ENCODE assay signal across 20 cellular contexts in the genomic region with DNA sequence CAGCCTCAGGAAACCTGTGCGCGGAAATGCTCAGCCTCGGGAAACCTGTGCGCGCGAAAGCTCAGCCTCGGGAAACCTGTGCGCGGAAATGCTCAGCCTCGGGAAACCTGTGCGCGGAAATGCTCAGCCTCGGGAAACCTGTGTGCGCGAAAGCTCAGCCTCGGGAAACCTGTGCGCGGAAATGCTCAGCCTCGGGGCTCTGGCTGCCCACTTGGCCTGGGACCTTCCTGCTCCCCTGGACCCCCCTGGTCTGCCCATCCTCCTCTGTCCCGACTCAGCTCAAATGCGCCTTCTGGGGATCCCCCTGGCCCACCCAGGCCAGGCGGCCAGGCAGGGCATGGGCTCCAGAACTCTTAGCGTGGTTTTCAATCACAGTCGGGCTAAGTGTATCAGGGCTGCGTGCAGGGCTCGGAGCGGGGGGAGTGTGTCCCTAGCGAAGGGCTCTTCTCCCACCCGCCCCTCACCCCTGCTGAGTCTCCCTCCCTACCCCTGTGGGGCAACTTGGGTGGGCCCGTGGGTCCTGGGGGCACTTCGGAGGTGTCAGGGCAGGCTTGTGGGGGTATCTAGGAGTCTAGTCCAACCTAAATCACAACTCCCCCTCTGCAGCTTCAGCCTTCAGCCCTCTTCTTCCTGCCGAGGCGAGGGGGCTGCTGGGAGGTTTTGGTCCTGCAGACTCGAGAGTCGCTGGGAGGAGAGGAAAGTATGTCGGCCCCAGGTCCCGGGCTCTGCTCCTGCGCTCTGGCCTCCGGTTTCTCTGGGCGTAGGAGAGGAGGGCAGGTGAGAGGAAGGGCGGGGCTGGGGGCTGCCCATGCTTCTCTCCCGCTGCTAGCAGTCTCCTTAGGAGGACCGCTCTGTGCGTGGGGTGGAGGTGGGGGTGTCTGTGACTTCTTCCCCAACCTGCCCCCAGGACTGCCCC.
DNase-seq lines count a peak whose midpoint lies in the region; ATAC-seq, FAIRE-seq and TF ChIP-seq lines count a peak whose summit lies in the region.
"Had no signal": no experiment of that assay in that cellular context is flagged by ENCODE, and none has a peak within 500 bp of the region (broad histone marks: within the 10 kb centered on the region; RNA-seq: fewer than 3 reads in every experiment).

No MANE protein-coding gene starts in this region.

- POLR2A ChIA-PET in endothelial cell of umbilical vein (lab: Charles Lee): no interaction called here

- no peaks in the 10 kb centered on the region for H3K4me1 ChIP-seq in HUES64 (ENCODE audit: insufficient read depth, low read length)
- peaks cover 2% of the 10 kb centered on the region for H3K4me1 ChIP-seq in endothelial cell of umbilical vein (ENCODE audit: control insufficient read depth, extremely low read depth, insufficient read depth, low read length)
- H3K4me1 ChIP-seq in ovary (ENCODE audit: insufficient read depth): peaks cover 5% of the 10 kb centered on the region
- H3K4me1 ChIP-seq: Caco-2, gastrocnemius medialis, tibial artery had no signal

- H3K9ac ChIP-seq in HUES64 (ENCODE audit: low read depth, low read length) (no peak overlapping the region; the same call in 1 of the 2 replicates), endothelial cell of umbilical vein (replicated peaks; ENCODE audit: extremely low read depth, insufficient read depth, low read length) (no peak overlapping the region)

- intact Hi-C loops in endothelial cell of umbilical vein (cut with micrococcal nuclease) (no loop called here), ovary (cut with DNase I) (no loop called here)

- H3K27ac ChIP-seq in HUES64 (ENCODE audit: low read depth, low read length) (no peak overlapping the region), endothelial cell of umbilical vein (ENCODE audit: insufficient read depth, low read depth, low read length) (no peak overlapping the region), ovary (no peak overlapping the region)
- H3K27ac ChIP-seq: gastrocnemius medialis, tibial artery had no signal

- WGBS in HUES64: 30% methylated on average over 40 of the region's 44 CpGs
- WGBS in ovary, 3 donors: 29 to 34% (median 32%) methylated on average over 35 to 44 of the region's 44 CpGs

- no peaks in the 10 kb centered on the region for H3K36me3 Mint-ChIP-seq in nephron progenitor cell (ENCODE audit: low read depth)
- H3K36me3 Mint-ChIP-seq: activated CD4-positive, alpha-beta memory T cell treated with anti-CD3 and anti-CD28 coated beads for 36 hours; activated naive CD8-positive, alpha-beta T cell treated with anti-CD3 and anti-CD28 coated beads for 36 hours; mesothelial cell of epicardium had no signal

- no TSS peak for BruUV-seq in endothelial cell of umbilical vein (replicated peaks; lab: Mats Ljungman, UMichigan)

- H3K9me1 ChIP-seq in endothelial cell of umbilical vein (replicated peaks; ENCODE audit: control insufficient read depth, extremely low read depth, insufficient read depth, low read length): no peaks in the 10 kb centered on the region

- no peak overlapping the region for H3K4me3 Mint-ChIP-seq in nephron progenitor cell
- H3K4me3 Mint-ChIP-seq: activated CD4-positive, alpha-beta memory T cell treated with anti-CD3 and anti-CD28 coated beads for 36 hours; activated naive CD8-positive, alpha-beta T cell treated with anti-CD3 and anti-CD28 coated beads for 36 hours; mesothelial cell of epicardium had no signal

- H3K4me3 ChIP-seq in HUES64 (ENCODE audit: low read length): peak overlapping the region; percentile 41
- no peak overlapping the region for H3K4me3 ChIP-seq in endothelial cell of umbilical vein (replicated peaks in 1 of 3; ENCODE audit: insufficient read depth in 1 of 3, low read depth in 1 of 3, low read length in 3 of 3)
- no peak overlapping the region for H3K4me3 ChIP-seq in ovary
- H3K4me3 ChIP-seq: gastrocnemius medialis, MG63, tibial artery had no signal

- CTCF ChIA-PET in endothelial cell of umbilical vein (lab: Charles Lee): interaction anchor here (1.7 kb wide), 1 partner anchor 119 kb away, joined by 4 read pairs; no protein-coding TSS in a partner anchor

- peaks cover 31% of the 10 kb centered on the region for H3K4me1 Mint-ChIP-seq in nephron progenitor cell

- no peak for TF ChIP-seq EP300 in ovary (IDR thresholded peaks at IDR 0.05)

- DNase-seq in ELF-1 (ENCODE audit: low read depth, low spot score) (peak; percentile 56), endothelial cell of umbilical vein (ENCODE audit: low read depth, low spot score) (peak; percentile 16), nephron progenitor cell (no peak), NCI-H1694 treated with DMSO at 0.1 percent for 48 hours (lab: John Stamatoyannopoulos, UW) (no peak), midbrain (lab: John Stamatoyannopoulos, UW) (no peak), ovary (no peak)
- DNase-seq: activated CD4-positive, alpha-beta memory T cell treated with anti-CD3 and anti-CD28 coated beads for 36 hours; activated naive CD8-positive, alpha-beta T cell treated with anti-CD3 and anti-CD28 coated beads for 36 hours; cerebellar nuclear complex; gastrocnemius medialis; GF-D8; GOT3; MG63; NCI-H2029; NCI-H524 treated with DMSO at 0.1 percent for 48 hours had no signal

- H3K27me3 ChIP-seq in HUES64 (ENCODE audit: insufficient read depth, low read length) (peaks cover 27% of the 10 kb centered on the region), endothelial cell of umbilical vein (ENCODE audit: control insufficient read depth in 2 of 2, insufficient read depth in 2 of 2, low read length in 2 of 2) (peaks cover 10 to 13% of the 10 kb centered on the region in 2 experiments), ovary (no peaks in the 10 kb centered on the region)
- H3K27me3 ChIP-seq: MG63 had no signal

- no peak overlapping the region for H3K4me2 ChIP-seq in endothelial cell of umbilical vein (ENCODE audit: insufficient read depth, low read length)

- no peak for TF ChIP-seq POLR2A in endothelial cell of umbilical vein (IDR thresholded peaks at IDR 0.05; ENCODE audit: low read depth, low read length)
- TF ChIP-seq POLR2A in ovary (IDR thresholded peaks at IDR 0.05): no peak

- peaks cover 19% of the 10 kb centered on the region for H3K9me3 Mint-ChIP-seq in nephron progenitor cell
- H3K9me3 Mint-ChIP-seq: activated CD4-positive, alpha-beta memory T cell treated with anti-CD3 and anti-CD28 coated beads for 36 hours; activated naive CD8-positive, alpha-beta T cell treated with anti-CD3 and anti-CD28 coated beads for 36 hours; mesothelial cell of epicardium had no signal

- no peaks in the 10 kb centered on the region for H3K36me3 ChIP-seq in HUES64 (ENCODE audit: insufficient read depth, low read length)
- no peaks in the 10 kb centered on the region for H3K36me3 ChIP-seq in endothelial cell of umbilical vein (ENCODE audit: control insufficient read depth in 2 of 2, extremely low read depth in 1 of 2, insufficient read depth in 2 of 2, low read length in 2 of 2)
- no peaks in the 10 kb centered on the region for H3K36me3 ChIP-seq in ovary
- H3K36me3 ChIP-seq: gastrocnemius medialis, MG63, tibial artery had no signal

- peaks cover 3% of the 10 kb centered on the region for H3K27me3 Mint-ChIP-seq in nephron progenitor cell (ENCODE audit: low read depth, poor library complexity)

- FAIRE-seq in endothelial cell of umbilical vein (lab: Jason Lieb, UNC): no peak

- dilution Hi-C loops in endothelial cell of umbilical vein (cut with MboI; ENCODE audit: extremely low pct_ligation_motif_present, low sequenced_read_pairs): no loop called here

- no peak for ATAC-seq in GM18511 (IDR thresholded peaks at IDR 0.05; ENCODE audit: unreplicated experiment)
- ATAC-seq: gastrocnemius medialis had no signal

- H3K27ac Mint-ChIP-seq in nephron progenitor cell: peak overlapping the region; percentile 80
- H3K27ac Mint-ChIP-seq: activated CD4-positive, alpha-beta memory T cell treated with anti-CD3 and anti-CD28 coated beads for 36 hours; activated naive CD8-positive, alpha-beta T cell treated with anti-CD3 and anti-CD28 coated beads for 36 hours had no signal

- no peaks in the 10 kb centered on the region for H4K20me1 ChIP-seq in endothelial cell of umbilical vein (replicated peaks; ENCODE audit: control insufficient read depth, extremely low read depth, insufficient read depth, low read length)

- no peak overlapping the region for H2AFZ ChIP-seq in endothelial cell of umbilical vein (ENCODE audit: low read depth, low read length)

- H3K9me3 ChIP-seq in HUES64 (ENCODE audit: insufficient read depth, low read depth, low read length) (no peaks in the 10 kb centered on the region), endothelial cell of umbilical vein (replicated peaks; ENCODE audit: control insufficient read depth, insufficient read depth, low read length) (no peaks in the 10 kb centered on the region), ovary (no peaks in the 10 kb centered on the region)
- H3K9me3 ChIP-seq: Caco-2, gastrocnemius medialis, MG63, tibial artery had no signal

- no peak for TF ChIP-seq CTCF in endothelial cell of umbilical vein (IDR thresholded peaks at IDR 0.05; ENCODE audit: extremely low read depth in 1 of 2, insufficient read depth in 1 of 2, low read depth in 1 of 2, low read length in 2 of 2)
- no peak for TF ChIP-seq CTCF in nephron progenitor cell (IDR thresholded peaks at IDR 0.05)
- no peak for TF ChIP-seq CTCF in ovary (IDR thresholded peaks at IDR 0.05)

- no peaks in the 10 kb centered on the region for H3K79me2 ChIP-seq in endothelial cell of umbilical vein (ENCODE audit: control insufficient read depth, insufficient read depth, low read length)

TF ChIP-seq in endothelial cell of umbilical vein, 7 proteins besides CTCF, POLR2A, EP300 and RAD21:
- TF ChIP-seq, protein P1, sequence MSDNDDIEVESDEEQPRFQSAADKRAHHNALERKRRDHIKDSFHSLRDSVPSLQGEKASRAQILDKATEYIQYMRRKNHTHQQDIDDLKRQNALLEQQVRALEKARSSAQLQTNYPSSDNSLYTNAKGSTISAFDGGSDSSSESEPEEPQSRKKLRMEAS (IDR thresholded peaks at IDR 0.05; ENCODE audit: insufficient read depth, insufficient read length): no peak
- TF ChIP-seq FOS (IDR thresholded peaks at IDR 0.05; ENCODE audit: borderline replicate concordance, insufficient read depth, low read length) (no peak), JUN (IDR thresholded peaks at IDR 0.05; ENCODE audit: borderline replicate concordance, insufficient read depth, insufficient read length, low read depth) (no peak), MYC (IDR thresholded peaks at IDR 0.05; ENCODE audit: low read depth, low read length) (no peak), GATA2 (IDR thresholded peaks at IDR 0.05; ENCODE audit: insufficient read depth, insufficient read length, low read depth, low read length) (no peak), POLR2AphosphoS5 (IDR thresholded peaks at IDR 0.05; ENCODE audit: insufficient read depth, low read depth, low read length) (no peak), EZH2 (IDR thresholded peaks at IDR 0.05; ENCODE audit: borderline replicate concordance, low read depth, low read length, severe bottlenecking) (peak; percentile 82)

Comparison
In these comparisons a context has a peak if more than half of its experiments do, and no peak if none do; other contexts are left out.
1. DNase-seq: peak in ELF-1 (single experiment) and endothelial cell of umbilical vein (single experiment); none in nephron progenitor cell (single experiment), NCI-H1694 treated with DMSO at 0.1 percent for 48 hours (single experiment), midbrain (single experiment) and ovary (0 of 5).